Comparison of ENCODE assay signal across 11 cellular contexts in genomic region chr9:88741335-88741734, GRCh38.
A peak's percentile ranks its signal among the peaks of the same experiment; 100 is the strongest.
DNase-seq lines count a peak whose midpoint lies in the region; ATAC-seq and TF ChIP-seq lines count a peak whose summit lies in the region.
"Had no signal": no experiment of that assay in that cellular context is flagged by ENCODE, and none has a peak within 500 bp of the region (broad histone marks: within the 10 kb centered on the region; RNA-seq: fewer than 3 reads in every experiment).

No MANE protein-coding gene starts in this region.

- H3K4me2 ChIP-seq in PC-9, result no peak overlapping the region

- no peaks in the 10 kb centered on the region for H4K20me1 ChIP-seq in PC-9 (ENCODE audit: insufficient read depth)

- WGBS in esophagus muscularis mucosa, result 61% methylated on average over 3 of the region's 3 CpGs

- ATAC-seq in GM21526 (IDR thresholded peaks at IDR 0.05; ENCODE audit: low FRiP score, unreplicated experiment), result no peak
- ATAC-seq in HG03139 (IDR thresholded peaks at IDR 0.05; ENCODE audit: unreplicated experiment), result no peak
- ATAC-seq: T-helper 17 cell had no signal

- no peaks in the 10 kb centered on the region for H3K9me2 ChIP-seq in PC-9 (ENCODE audit: insufficient read depth)

- no peak overlapping the region for H3K27ac ChIP-seq in A673 (ENCODE audit: low read depth, low read length, poor library complexity, severe bottlenecking)
- no peak overlapping the region for H3K27ac ChIP-seq in PC-9
- H3K27ac ChIP-seq in esophagus muscularis mucosa (replicated peaks in 1 of 4), result no peak overlapping the region

- TF ChIP-seq EP300 in esophagus muscularis mucosa (IDR thresholded peaks at IDR 0.05), result no peak

- H3K9me3 ChIP-seq in A673 (ENCODE audit: low read depth, low read length, poor library complexity, severe bottlenecking), result no peaks in the 10 kb centered on the region
- no peaks in the 10 kb centered on the region; the same call in 1 of the 2 replicates for H3K9me3 ChIP-seq in PC-9 (ENCODE audit: insufficient read depth, low read depth)
- H3K9me3 ChIP-seq in esophagus muscularis mucosa, result no peaks in the 10 kb centered on the region
- H3K9me3 ChIP-seq: HAP-1, tibial nerve had no signal

- no peaks in the 10 kb centered on the region for H3F3A ChIP-seq in PC-9 (ENCODE audit: insufficient read depth, low read depth)

- H3K4me3 ChIP-seq in A673 (ENCODE audit: low read depth, low read length, poor library complexity, severe bottlenecking) (no peak overlapping the region), GM12864 (ENCODE audit: low read depth, low read length) (no peak overlapping the region), PC-9 (no peak overlapping the region), esophagus muscularis mucosa (no peak overlapping the region)
- H3K4me3 ChIP-seq: HAP-1, tibial nerve had no signal

- BruUV-seq in A673 (replicated peaks; lab: Mats Ljungman, UMichigan), result no TSS peak
- no TSS peak for BruUV-seq in PC-9 (replicated peaks; lab: Mats Ljungman, UMichigan)

- no peak for TF ChIP-seq POLR2A in esophagus muscularis mucosa (IDR thresholded peaks at IDR 0.05; ENCODE audit: low read depth)

- CTCF ChIA-PET in A673 (lab: Charles Lee), result no interaction called here
- CTCF ChIA-PET in PC-9 (lab: Charles Lee), result no interaction called here

- intact Hi-C loops in A673 (cut with micrococcal nuclease; ENCODE audit: unreplicated experiment) (loop anchor here (10.0 kb wide), 2 partner anchors 147 to 253 kb away; partner anchors contain the start of gene S1PR3), PC-9 (cut with micrococcal nuclease; ENCODE audit: unreplicated experiment) (no loop called here), esophagus muscularis mucosa (cut with DNase I) (no loop called here)

- H3K27me3 ChIP-seq in A673 (replicated peaks; ENCODE audit: insufficient read depth, low read depth, low read length, poor library complexity) (no peaks in the 10 kb centered on the region), PC-9 (ENCODE audit: insufficient read depth, low read depth) (no peaks in the 10 kb centered on the region), esophagus muscularis mucosa (no peaks in the 10 kb centered on the region)
- H3K27me3 ChIP-seq: tibial nerve had no signal

- H3K36me3 ChIP-seq in A673 (ENCODE audit: insufficient read depth, low read length, poor library complexity, severe bottlenecking), result no peaks in the 10 kb centered on the region
- H3K36me3 ChIP-seq in PC-9 (ENCODE audit: low read depth), result no peaks in the 10 kb centered on the region
- no peaks in the 10 kb centered on the region for H3K36me3 ChIP-seq in esophagus muscularis mucosa
- H3K36me3 ChIP-seq: HAP-1, tibial nerve had no signal

- DNase-seq in A673 (ENCODE audit: low spot score) (peak; percentile 52), GM12864 (ENCODE audit: low read depth) (no peak), PC-9 (no peak), esophagus muscularis mucosa (ENCODE audit: extremely low spot score) (peak; percentile 68), amniotic stem cell (lab: John Stamatoyannopoulos, UW) (no peak), SHP77 treated with DMSO at 0.1 percent for 48 hours (lab: John Stamatoyannopoulos, UW) (no peak)
- DNase-seq: T-helper 17 cell had no signal

- TF ChIP-seq CTCF in A673 (conservative IDR thresholded peaks at IDR 0.05; ENCODE audit: low read depth, low read length), result peak; percentile 52
- TF ChIP-seq CTCF in GM12864 (IDR thresholded peaks at IDR 0.05; ENCODE audit: low read depth, low read length, missing control alignments), result peak; percentile 63
- peak; percentile 44 for TF ChIP-seq CTCF in PC-9 (conservative IDR thresholded peaks at IDR 0.05)
- TF ChIP-seq CTCF in esophagus muscularis mucosa (IDR thresholded peaks at IDR 0.05), result peak in 2 of 3 experiments; percentile 7 to 18

- H3K4me1 ChIP-seq in A673 (ENCODE audit: insufficient read depth, low read length, poor library complexity, severe bottlenecking) (peaks cover 56% of the 10 kb centered on the region), PC-9 (replicated peaks; ENCODE audit: insufficient read depth) (no peaks in the 10 kb centered on the region), esophagus muscularis mucosa (peaks cover 10 to 44% (median 35%) of the 10 kb centered on the region in 4 donors)
- H3K4me1 ChIP-seq: HAP-1 had no signal

- no peak overlapping the region for H2AFZ ChIP-seq in PC-9

- H3K79me2 ChIP-seq in PC-9 (ENCODE audit: low read depth), result no peaks in the 10 kb centered on the region

- POLR2A ChIA-PET in A673 (lab: Charles Lee; ENCODE audit: low non-redundant PET) (no interaction called here), PC-9 (lab: Charles Lee; ENCODE audit: unreplicated experiment) (no interaction called here)

Comparison
In these comparisons a context has a peak if more than half of its experiments do, and no peak if none do; other contexts are left out.
1. DNase-seq: peak in A673 (single experiment) and esophagus muscularis mucosa (single experiment); none in GM12864 (single experiment), PC-9 (0 of 2), amniotic stem cell (single experiment) and SHP77 treated with DMSO at 0.1 percent for 48 hours (single experiment).
2. CTCF ChIP-seq: peak in every context shown above with its lines; median percentile 63 in GM12864; 52 in A673; 44 in PC-9; 12 in esophagus muscularis mucosa.